ENCODE assay signal across 13 cellular contexts in genomic region chr3:23760325-23760724, GRCh38. TPM values are rescaled to one million over a fixed set of nuclear protein-coding genes. Genes with fewer than 3 reads are reported as not detected.
DNase-seq lines count a peak whose midpoint lies in the region; ATAC-seq, FAIRE-seq and TF ChIP-seq lines count a peak whose summit lies in the region.
"Had no signal": no experiment of that assay in that cellular context is flagged by ENCODE, and none has a peak within 500 bp of the region (broad histone marks: within the 10 kb centered on the region; RNA-seq: fewer than 3 reads in every experiment).

No MANE protein-coding gene starts in this region.

- H2BK5ac ChIP-seq in H1 (ENCODE audit: low read depth, low read length), result no peak overlapping the region

- peaks cover 6 to 23% (median 18%) of the 10 kb centered on the region in 4 experiments; a peak in 6 of 7 replicates for H3K4me1 ChIP-seq in H1 (replicated peaks in 1 of 4; ENCODE audit: control insufficient read depth in 3 of 4, insufficient read depth in 4 of 4, low read length in 3 of 4)
- H3K4me1 ChIP-seq in suprapubic skin, result no peaks in the 10 kb centered on the region
- peaks cover 0 to 19% of the 10 kb centered on the region in 2 experiments; a peak in 1 of 4 replicates for H3K4me1 ChIP-seq in SK-N-SH (ENCODE audit: control insufficient read depth in 1 of 2, insufficient read depth in 2 of 2, low read depth in 1 of 2, low read length in 1 of 2)

- H3K36me3 ChIP-seq in H1 (ENCODE audit: control insufficient read depth in 2 of 4, insufficient read depth in 4 of 4, low read length in 3 of 4) (no peaks in the 10 kb centered on the region), suprapubic skin (no peaks in the 10 kb centered on the region), SK-N-SH (replicated peaks in 1 of 2; ENCODE audit: control insufficient read depth in 1 of 2, insufficient read depth in 2 of 2, low read length in 1 of 2) (no peaks in the 10 kb centered on the region)
- H3K36me3 ChIP-seq: ovary, thoracic aorta had no signal

- POLR2A ChIA-PET in H1 (lab: Charles Lee; ENCODE audit: partially characterized antibody) (no interaction called here), SK-N-SH (lab: Yijun Ruan, JAX) (no interaction called here)

- ATAC-seq in GM19467 (IDR thresholded peaks at IDR 0.05; ENCODE audit: unreplicated experiment), result peak; percentile 11
- peak; percentile 27 for ATAC-seq in HG03354 (IDR thresholded peaks at IDR 0.05; ENCODE audit: poor library complexity, severe bottlenecking, unreplicated experiment)
- ATAC-seq in GM21447 (IDR thresholded peaks at IDR 0.05; ENCODE audit: unreplicated experiment), result no peak
- ATAC-seq: left lobe of liver had no signal

- H4K8ac ChIP-seq in H1 (ENCODE audit: extremely low read depth, insufficient read depth, low read length), result no peak overlapping the region

- H3F3A ChIP-seq in SK-N-SH (replicated peaks; ENCODE audit: insufficient read depth), result no peaks in the 10 kb centered on the region

- H3K18ac ChIP-seq in H1 (ENCODE audit: extremely low read depth, low read length), result 0 out of 2 replicates have a peak overlapping the region, but pooled peaks have one; percentile 24

- H4K20me1 ChIP-seq in H1 (replicated peaks in 1 of 2; ENCODE audit: control insufficient read depth in 1 of 2, insufficient read depth in 2 of 2, low read length in 2 of 2) (no peaks in the 10 kb centered on the region), SK-N-SH (ENCODE audit: insufficient read depth) (no peaks in the 10 kb centered on the region)

- no peaks in the 10 kb centered on the region for H3K79me1 ChIP-seq in H1 (ENCODE audit: low read depth, low read length)

- H4K91ac ChIP-seq in H1 (replicated peaks; ENCODE audit: insufficient read length, low read length), result peak overlapping the region; percentile 62

- H3K23ac ChIP-seq in H1 (ENCODE audit: insufficient read length), result no peak overlapping the region

- H3K4me3 ChIP-seq in H1 (ENCODE audit: extremely low read depth in 1 of 4, insufficient read depth in 2 of 4, low read depth in 3 of 4, low read length in 4 of 4), result no peak overlapping the region
- no peak overlapping the region for H3K4me3 ChIP-seq in suprapubic skin
- H3K4me3 ChIP-seq in SK-N-SH (ENCODE audit: low read depth in 2 of 2, low read length in 1 of 2), result no peak overlapping the region
- H3K4me3 ChIP-seq: ovary, thoracic aorta had no signal

- peak overlapping the region; percentile 35 to 59; a peak in 2 of 4 replicates for H3K4me2 ChIP-seq in H1 (ENCODE audit: insufficient read depth in 1 of 2, low read depth in 2 of 2, low read length in 2 of 2)
- H3K4me2 ChIP-seq in SK-N-SH, result no peak overlapping the region

- H3K79me2 ChIP-seq in H1 (ENCODE audit: control insufficient read depth in 1 of 2, insufficient read depth in 2 of 2, low read length in 2 of 2) (no peaks in the 10 kb centered on the region), SK-N-SH (ENCODE audit: insufficient read depth) (no peaks in the 10 kb centered on the region)

- H2AFZ ChIP-seq in H1 (ENCODE audit: low read length), result no peak overlapping the region
- H2AFZ ChIP-seq in SK-N-SH (ENCODE audit: low read depth), result no peak overlapping the region

- TF ChIP-seq POLR2A in H1 (IDR thresholded peaks at IDR 0.05; ENCODE audit: control extremely low read depth in 1 of 2, low read depth in 2 of 2, low read length in 2 of 2), result no peak
- TF ChIP-seq POLR2A in suprapubic skin (IDR thresholded peaks at IDR 0.05), result no peak

- H3K14ac ChIP-seq in H1 (ENCODE audit: insufficient read length), result no peak overlapping the region

- no peak overlapping the region for H3K9ac ChIP-seq in H1 (replicated peaks in 1 of 4; ENCODE audit: extremely low read depth in 1 of 4, low read depth in 3 of 4, low read length in 3 of 4)
- H3K9ac ChIP-seq in SK-N-SH, result no peak overlapping the region

- 0 out of 4 replicates have a peak, but pooled peaks of 1 of the 2 experiments have one; percentile 1 for TF ChIP-seq RAD21 in H1 (IDR thresholded peaks at IDR 0.05 in 1 of 2, conservative IDR thresholded peaks at IDR 0.05 in 1 of 2; ENCODE audit: low read depth in 2 of 2, low read length in 2 of 2)
- TF ChIP-seq RAD21 in SK-N-SH (IDR thresholded peaks at IDR 0.05; ENCODE audit: low read length), result no peak; the same call in 1 of the 2 replicates

- H3K9me3 ChIP-seq in H1 (ENCODE audit: insufficient read depth in 2 of 2, low read depth in 1 of 2, low read length in 1 of 2) (no peaks in the 10 kb centered on the region), suprapubic skin (no peaks in the 10 kb centered on the region), SK-N-SH (no peaks in the 10 kb centered on the region)
- H3K9me3 ChIP-seq: ovary, thoracic aorta had no signal

- H2BK120ac ChIP-seq in H1 (replicated peaks; ENCODE audit: low read depth, low read length), result no peak overlapping the region

- CTCF ChIA-PET in H1 (lab: Charles Lee; ENCODE audit: partially characterized antibody), result interaction anchor here (1.1 to 2.8 kb wide), 11 partner anchors 8 to 136 kb away, joined by 3 to 21 read pairs (median 3); no protein-coding TSS in a partner anchor
- CTCF ChIA-PET in SK-N-SH (lab: Yijun Ruan, JAX), result interaction anchor here (1.2 kb wide), 1 partner anchor 8 kb away, joined by 3 read pairs; no protein-coding TSS in a partner anchor

- TF ChIP-seq CTCF in GM12872 (IDR thresholded peaks at IDR 0.05; ENCODE audit: insufficient read depth, low read depth, low read length) (peak; percentile 48), H1 (IDR thresholded peaks at IDR 0.05; ENCODE audit: control extremely low read depth in 1 of 3, insufficient read depth in 1 of 3, low read depth in 1 of 3, low read length in 3 of 3) (no peak), suprapubic skin (IDR thresholded peaks at IDR 0.05) (no peak), SK-N-SH (IDR thresholded peaks at IDR 0.05) (no peak)

- no peak overlapping the region for H4K5ac ChIP-seq in H1 (ENCODE audit: insufficient read length, low read depth, low read length)

- H3K23me2 ChIP-seq in H1 (ENCODE audit: low read depth, low read length), result no peaks in the 10 kb centered on the region

- no peak for FAIRE-seq in H1 (lab: Jason Lieb, UNC)

- TF ChIP-seq EP300 in H1 (IDR thresholded peaks at IDR 0.05; ENCODE audit: borderline replicate concordance in 1 of 2, low read depth in 2 of 2, low read length in 2 of 2), result no peak
- TF ChIP-seq EP300 in suprapubic skin (IDR thresholded peaks at IDR 0.05), result no peak
- no peak for TF ChIP-seq EP300 in SK-N-SH (IDR thresholded peaks at IDR 0.05; ENCODE audit: borderline replicate concordance in 1 of 2, low read depth in 1 of 2, low read length in 1 of 2)

- H3K27me3 ChIP-seq in H1 (replicated peaks in 1 of 4; ENCODE audit: control insufficient read depth in 3 of 4, extremely low read depth in 1 of 4, insufficient read depth in 3 of 4, low read length in 3 of 4) (no peaks in the 10 kb centered on the region; a peak in 1 of 7 replicates), suprapubic skin (no peaks in the 10 kb centered on the region), SK-N-SH (ENCODE audit: insufficient read depth) (no peaks in the 10 kb centered on the region)
- H3K27me3 ChIP-seq: ovary had no signal

- 90% methylated on average over 3 of the region's 3 CpGs; no CpG with 5 or more reads in 1 of the 2 experiments for WGBS in H1 (ENCODE audit: extremely low coverage in 1 of 2, insufficient coverage in 1 of 2, insufficient read length in 1 of 2, insufficient replicate concordance in 2 of 2, low coverage in 1 of 2, low lambda C conversion rate in 2 of 2, missing lambda C conversion rate in 1 of 2), 2 experiments
- WGBS in suprapubic skin, result 96% methylated on average over 3 of the region's 3 CpGs
- 95% methylated on average over 3 of the region's 3 CpGs for WGBS in SK-N-SH (ENCODE audit: low lambda C conversion rate)

- H3K9me2 ChIP-seq in SK-N-SH, result no peaks in the 10 kb centered on the region

- DNase-seq in H1 (ENCODE audit: low read depth in 1 of 2, low spot score in 2 of 2) (no peak), suprapubic skin (ENCODE audit: low spot score in 2 of 2) (no peak), SK-N-SH (no peak), NCI-H510A treated with DMSO at 0.1 percent for 48 hours (lab: John Stamatoyannopoulos, UW) (no peak)
- DNase-seq: CD4-positive, alpha-beta T cell; NCI-H774; ovary had no signal

- no peak overlapping the region for H2AK5ac ChIP-seq in H1 (ENCODE audit: low read depth, low read length)

- peak overlapping the region; percentile 27; the same call in 1 of the 2 replicates for H2BK20ac ChIP-seq in H1 (ENCODE audit: low read length)

- H2BK12ac ChIP-seq in H1 (ENCODE audit: low read depth, low read length), result no peak overlapping the region

- no peak overlapping the region for H3K56ac ChIP-seq in H1 (replicated peaks; ENCODE audit: insufficient read length, low read depth, low read length)

- H3K4ac ChIP-seq in H1 (replicated peaks; ENCODE audit: insufficient read length, low read depth, low read length), result no peak overlapping the region

- no peak overlapping the region for H2BK15ac ChIP-seq in H1 (ENCODE audit: low read length)

- H3K27ac ChIP-seq in H1 (ENCODE audit: low read depth, low read length) (no peak overlapping the region), suprapubic skin (no peak overlapping the region), SK-N-SH (ENCODE audit: low read depth in 2 of 2, low read length in 1 of 2) (no peak overlapping the region)
- H3K27ac ChIP-seq: ovary, thoracic aorta had no signal

TF ChIP-seq in H1, 55 proteins besides CTCF, POLR2A, EP300 and RAD21 (continues in another document):
- TF ChIP-seq EZH2 (IDR thresholded peaks at IDR 0.05; ENCODE audit: low read depth, low read length, severe bottlenecking) (no peak), PHF8 (conservative IDR thresholded peaks at IDR 0.05; ENCODE audit: low read depth, low read length) (no peak), KDM1A (IDR thresholded peaks at IDR 0.05; ENCODE audit: borderline replicate concordance, low read length) (no peak)

TF ChIP-seq in SK-N-SH, 30 proteins besides CTCF, POLR2A, EP300 and RAD21:
- no peak for TF ChIP-seq NRF1 (IDR thresholded peaks at IDR 0.05; ENCODE audit: low read depth, low read length)

RNA-seq across cellular contexts. Expression of gene UBE2E1, which starts 45.4 kb away (rescaled TPM):
- 130 and 141 TPM in 2 replicates for total RNA-seq in H1 (2021; fragmentation: NEBNext Ultra II Directional; extraction: Animal tissue kit (Norgen Biotek cat#: 25700))
- 56.8 and 109 TPM in 2 replicates for polyA plus RNA-seq in H1 (2011; rRNA removed)
- 109 TPM for polyA plus RNA-seq in H1 (2011; cell fraction: cytosol; rRNA removed)
- 50.2 TPM for polyA plus RNA-seq in H1 (2011; cell fraction: nucleus; rRNA removed)
- 99.3 to 185 TPM (median 114 TPM) in 4 replicates for polyA plus RNA-seq in H1 (2012, experiment 1 of 2)
- 26.5 TPM for polyA plus RNA-seq in H1 (2012, experiment 2 of 2)
- 152 TPM for polyA plus RNA-seq in H1 (2013, experiment 1 of 2)
- polyA plus RNA-seq in H1 (2013, experiment 2 of 2), result 161 TPM
- 62.1 and 106 TPM in 2 replicates for polyA minus RNA-seq in H1 (2011; rRNA and poly(A)+ RNA removed)
- polyA minus RNA-seq in H1 (2011; cell fraction: cytosol; rRNA and poly(A)+ RNA removed), result 82.1 TPM
- polyA minus RNA-seq in H1 (2011; cell fraction: nucleus; rRNA and poly(A)+ RNA removed), result 70.1 TPM
- total RNA-seq in suprapubic skin, result 100 to 1,000 TPM in 2 of 4 donors, 10 to 100 TPM in 2; 73.0 to 119 (median 94.6) TPM
- 59.9 and 85.2 TPM in 2 replicates for polyA plus RNA-seq in SK-N-SH (2012; rRNA removed)
- 90.1 and 110 TPM in 2 replicates for polyA plus RNA-seq in SK-N-SH (2012; cell fraction: cytosol; rRNA removed)
- polyA plus RNA-seq in SK-N-SH (2012; cell fraction: nucleus; rRNA removed), result 23.7 and 54.6 TPM in 2 replicates
